Comparison of ENCODE assay signal across 1 cellular context in the genomic region with DNA sequence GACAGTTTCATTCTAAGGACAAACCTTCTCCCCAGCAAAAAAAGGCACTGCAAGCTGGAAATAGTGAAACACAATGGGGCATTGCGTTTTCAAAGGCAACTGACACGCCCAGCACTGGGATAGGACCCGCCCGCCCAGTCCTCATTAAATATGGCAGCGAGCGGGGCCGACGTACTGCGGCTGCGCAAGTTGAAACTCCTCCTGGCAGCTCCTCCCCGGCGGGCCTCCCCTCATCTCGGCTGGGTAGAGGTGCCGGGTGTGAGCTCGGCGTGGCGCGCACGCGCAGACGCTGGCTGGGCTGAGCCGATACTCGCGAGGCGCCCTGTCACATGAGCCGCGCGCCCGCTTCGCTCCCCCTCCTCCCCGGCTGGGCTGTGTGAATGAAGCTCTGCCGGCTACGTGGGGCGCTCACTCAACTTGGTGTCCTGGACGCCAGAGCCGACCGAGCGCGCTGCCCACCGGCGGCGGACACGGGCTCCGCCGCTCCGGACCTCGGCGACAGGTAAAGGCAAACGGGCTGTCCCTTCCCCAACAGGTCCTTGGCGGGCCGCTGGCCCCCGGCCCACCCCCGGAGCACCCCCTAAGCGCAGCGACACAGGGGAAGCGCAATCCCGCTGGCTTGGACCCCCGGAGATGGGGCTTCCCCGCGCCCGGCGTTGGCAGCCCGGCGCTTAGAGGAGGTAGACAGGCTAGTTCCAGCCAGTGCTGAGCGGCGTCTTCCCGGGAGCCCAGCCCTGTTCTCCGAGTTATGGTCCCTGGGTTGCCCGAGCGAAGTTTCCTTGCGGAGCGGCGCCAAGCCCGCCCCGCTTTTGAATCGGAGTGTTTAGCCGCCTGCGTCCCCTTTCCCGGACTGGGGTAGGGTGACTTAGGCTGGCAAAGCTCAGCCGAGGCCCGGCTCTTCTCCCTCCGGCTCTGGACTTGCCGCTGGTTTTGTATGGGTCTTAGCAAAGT.
TF ChIP-seq lines count a peak whose summit lies in the region.

A gene (plus strand): TSS at position 306 of the 951 bp plus-strand sequence. CDS start 2,703 bp downstream, outside the sequence.

TF ChIP-seq in HepG2, 621 proteins besides CTCF, POLR2A, EP300 and RAD21 (continued from another document):
- TF ChIP-seq, protein P1, sequence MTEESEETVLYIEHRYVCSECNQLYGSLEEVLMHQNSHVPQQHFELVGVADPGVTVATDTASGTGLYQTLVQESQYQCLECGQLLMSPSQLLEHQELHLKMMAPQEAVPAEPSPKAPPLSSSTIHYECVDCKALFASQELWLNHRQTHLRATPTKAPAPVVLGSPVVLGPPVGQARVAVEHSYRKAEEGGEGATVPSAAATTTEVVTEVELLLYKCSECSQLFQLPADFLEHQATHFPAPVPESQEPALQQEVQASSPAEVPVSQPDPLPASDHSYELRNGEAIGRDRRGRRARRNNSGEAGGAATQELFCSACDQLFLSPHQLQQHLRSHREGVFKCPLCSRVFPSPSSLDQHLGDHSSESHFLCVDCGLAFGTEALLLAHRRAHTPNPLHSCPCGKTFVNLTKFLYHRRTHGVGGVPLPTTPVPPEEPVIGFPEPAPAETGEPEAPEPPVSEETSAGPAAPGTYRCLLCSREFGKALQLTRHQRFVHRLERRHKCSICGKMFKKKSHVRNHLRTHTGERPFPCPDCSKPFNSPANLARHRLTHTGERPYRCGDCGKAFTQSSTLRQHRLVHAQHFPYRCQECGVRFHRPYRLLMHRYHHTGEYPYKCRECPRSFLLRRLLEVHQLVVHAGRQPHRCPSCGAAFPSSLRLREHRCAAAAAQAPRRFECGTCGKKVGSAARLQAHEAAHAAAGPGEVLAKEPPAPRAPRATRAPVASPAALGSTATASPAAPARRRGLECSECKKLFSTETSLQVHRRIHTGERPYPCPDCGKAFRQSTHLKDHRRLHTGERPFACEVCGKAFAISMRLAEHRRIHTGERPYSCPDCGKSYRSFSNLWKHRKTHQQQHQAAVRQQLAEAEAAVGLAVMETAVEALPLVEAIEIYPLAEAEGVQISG (CRISPR knock-in tag; IDR thresholded peaks at IDR 0.05) = peak; percentile 59
- TF ChIP-seq ZNF644 (CRISPR knock-in tag; IDR thresholded peaks at IDR 0.05; ENCODE audit: low read depth) (0 out of 2 replicates have a peak, but pooled peaks have one; percentile 7), GABPB1 (CRISPR knock-in tag; IDR thresholded peaks at IDR 0.05) (peak; percentile 54; the same call in 1 of the 2 replicates), ZNF709 (CRISPR knock-in tag; IDR thresholded peaks at IDR 0.05) (0 out of 2 replicates have a peak, but pooled peaks have one; percentile 25), PHF8 (CRISPR knock-in tag; IDR thresholded peaks at IDR 0.05) (peak; percentile 35; the same call in 1 of the 2 replicates), KMT2B (CRISPR knock-in tag; IDR thresholded peaks at IDR 0.05) (peak; percentile 66), HNRNPUL1 (IDR thresholded peaks at IDR 0.05; ENCODE audit: low read depth, low read length) (no peak), CCAR2 (optimal IDR thresholded peaks at IDR 0.05; ENCODE audit: low read depth, low read length) (no peak), ATF7-NPFF (CRISPR knock-in tag; IDR thresholded peaks at IDR 0.05; ENCODE audit: low read depth) (peak; percentile 27; the same call in 1 of the 2 replicates), ZNF761 (CRISPR knock-in tag; conservative IDR thresholded peaks at IDR 0.05) (0 out of 2 replicates have a peak, but pooled peaks have one; percentile 27), KAT8 (CRISPR knock-in tag; IDR thresholded peaks at IDR 0.05) (peak; percentile 46; the same call in 1 of the 2 replicates), ZSCAN25 (CRISPR knock-in tag; IDR thresholded peaks at IDR 0.05) (peak; percentile 88), MXI1 (IDR thresholded peaks at IDR 0.05; ENCODE audit: borderline replicate concordance, low read depth, low read length) (peak; percentile 60; the same call in 1 of the 3 replicates), ZNF451 (CRISPR knock-in tag; IDR thresholded peaks at IDR 0.05) (0 out of 2 replicates have a peak, but pooled peaks have one; percentile 26), RBFOX2 (IDR thresholded peaks at IDR 0.05; ENCODE audit: low read depth, low read length) (peak; percentile 65)
- TF ChIP-seq, protein P2, sequence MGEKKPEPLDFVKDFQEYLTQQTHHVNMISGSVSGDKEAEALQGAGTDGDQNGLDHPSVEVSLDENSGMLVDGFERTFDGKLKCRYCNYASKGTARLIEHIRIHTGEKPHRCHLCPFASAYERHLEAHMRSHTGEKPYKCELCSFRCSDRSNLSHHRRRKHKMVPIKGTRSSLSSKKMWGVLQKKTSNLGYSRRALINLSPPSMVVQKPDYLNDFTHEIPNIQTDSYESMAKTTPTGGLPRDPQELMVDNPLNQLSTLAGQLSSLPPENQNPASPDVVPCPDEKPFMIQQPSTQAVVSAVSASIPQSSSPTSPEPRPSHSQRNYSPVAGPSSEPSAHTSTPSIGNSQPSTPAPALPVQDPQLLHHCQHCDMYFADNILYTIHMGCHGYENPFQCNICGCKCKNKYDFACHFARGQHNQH (CRISPR knock-in tag; IDR thresholded peaks at IDR 0.05) = peak; percentile 29; the same call in 1 of the 2 replicates
- TF ChIP-seq, protein P3, sequence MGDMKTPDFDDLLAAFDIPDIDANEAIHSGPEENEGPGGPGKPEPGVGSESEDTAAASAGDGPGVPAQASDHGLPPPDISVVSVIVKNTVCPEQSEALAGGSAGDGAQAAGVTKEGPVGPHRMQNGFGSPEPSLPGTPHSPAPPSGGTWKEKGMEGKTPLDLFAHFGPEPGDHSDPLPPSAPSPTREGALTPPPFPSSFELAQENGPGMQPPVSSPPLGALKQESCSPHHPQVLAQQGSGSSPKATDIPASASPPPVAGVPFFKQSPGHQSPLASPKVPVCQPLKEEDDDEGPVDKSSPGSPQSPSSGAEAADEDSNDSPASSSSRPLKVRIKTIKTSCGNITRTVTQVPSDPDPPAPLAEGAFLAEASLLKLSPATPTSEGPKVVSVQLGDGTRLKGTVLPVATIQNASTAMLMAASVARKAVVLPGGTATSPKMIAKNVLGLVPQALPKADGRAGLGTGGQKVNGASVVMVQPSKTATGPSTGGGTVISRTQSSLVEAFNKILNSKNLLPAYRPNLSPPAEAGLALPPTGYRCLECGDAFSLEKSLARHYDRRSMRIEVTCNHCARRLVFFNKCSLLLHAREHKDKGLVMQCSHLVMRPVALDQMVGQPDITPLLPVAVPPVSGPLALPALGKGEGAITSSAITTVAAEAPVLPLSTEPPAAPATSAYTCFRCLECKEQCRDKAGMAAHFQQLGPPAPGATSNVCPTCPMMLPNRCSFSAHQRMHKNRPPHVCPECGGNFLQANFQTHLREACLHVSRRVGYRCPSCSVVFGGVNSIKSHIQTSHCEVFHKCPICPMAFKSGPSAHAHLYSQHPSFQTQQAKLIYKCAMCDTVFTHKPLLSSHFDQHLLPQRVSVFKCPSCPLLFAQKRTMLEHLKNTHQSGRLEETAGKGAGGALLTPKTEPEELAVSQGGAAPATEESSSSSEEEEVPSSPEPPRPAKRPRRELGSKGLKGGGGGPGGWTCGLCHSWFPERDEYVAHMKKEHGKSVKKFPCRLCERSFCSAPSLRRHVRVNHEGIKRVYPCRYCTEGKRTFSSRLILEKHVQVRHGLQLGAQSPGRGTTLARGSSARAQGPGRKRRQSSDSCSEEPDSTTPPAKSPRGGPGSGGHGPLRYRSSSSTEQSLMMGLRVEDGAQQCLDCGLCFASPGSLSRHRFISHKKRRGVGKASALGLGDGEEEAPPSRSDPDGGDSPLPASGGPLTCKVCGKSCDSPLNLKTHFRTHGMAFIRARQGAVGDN (CRISPR knock-in tag; IDR thresholded peaks at IDR 0.05) = peak; percentile 89
